Comparison of ENCODE assay signal across 31 cellular contexts in the genomic region with DNA sequence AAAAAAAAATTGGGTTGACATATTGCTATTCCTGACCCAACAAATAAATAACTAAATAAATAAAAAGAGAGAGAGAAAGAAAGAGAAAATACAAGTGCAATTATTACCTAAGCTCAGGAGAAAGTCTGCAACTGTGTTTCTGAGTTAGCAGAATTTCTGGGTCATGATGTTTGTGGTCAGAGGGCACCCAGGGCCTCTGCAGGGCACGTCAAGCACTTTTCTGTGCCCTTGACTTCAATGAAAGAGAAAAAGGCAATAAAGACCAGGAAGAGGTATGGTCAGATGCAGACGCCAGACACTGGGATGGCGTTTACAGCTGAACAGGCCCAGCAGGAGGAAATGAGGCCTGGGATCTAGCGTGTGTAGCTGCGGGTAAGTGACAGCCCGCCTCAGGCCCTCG.
"Had no signal": no experiment of that assay in that cellular context is flagged by ENCODE, and none has a peak within 500 bp of the region (broad histone marks: within the 10 kb centered on the region; RNA-seq: fewer than 3 reads in every experiment).

No MANE protein-coding gene starts in this region.

- H3K27me3 ChIP-seq: adrenal gland, ascending aorta, esophagus squamous epithelium, heart right ventricle, ovary, sigmoid colon, suprapubic skin, tibial artery had no signal

- H3K4me3 ChIP-seq: adrenal gland, ascending aorta, esophagus squamous epithelium, heart right ventricle, left ventricle myocardium inferior, lung, ovary, sigmoid colon, suprapubic skin, tibial artery had no signal

- H3K36me3 Mint-ChIP-seq: activated naive CD8-positive, alpha-beta T cell; natural killer cell had no signal

- H3K4me3 Mint-ChIP-seq: activated naive CD8-positive, alpha-beta T cell; dendritic cell treated with granulocyte-macrophage colony-stimulating factor and Interleukin-4, amounts not matched to agents 40 ng/mL and 50 ng/mL, for 4 days; natural killer cell; T-helper 2 cell treated with Interferon-gamma antibody and Interleukin-4, amounts not matched to agents 5 μg/mL and 100 μg/mL, for 36 hours had no signal

- H3K9me3 ChIP-seq: adrenal gland, ascending aorta, esophagus squamous epithelium, heart right ventricle, left ventricle myocardium inferior, ovary, sigmoid colon, suprapubic skin, tibial artery had no signal

- H3K27ac Mint-ChIP-seq: activated naive CD8-positive, alpha-beta T cell; dendritic cell treated with granulocyte-macrophage colony-stimulating factor and Interleukin-4, amounts not matched to agents 40 ng/mL and 50 ng/mL, for 4 days; natural killer cell; progenitor cell of endocrine pancreas; T-helper 2 cell treated with Interferon-gamma antibody and Interleukin-4, amounts not matched to agents 5 μg/mL and 100 μg/mL, for 36 hours had no signal

- H3K27me3 Mint-ChIP-seq: activated naive CD8-positive, alpha-beta T cell; dendritic cell treated with granulocyte-macrophage colony-stimulating factor and Interleukin-4, amounts not matched to agents 40 ng/mL and 50 ng/mL, for 4 days had no signal

- DNase-seq: activated CD4-positive, alpha-beta T cell treated with anti-CD3 and anti-CD28 coated beads for 4 hours; activated CD4-positive, alpha-beta T cell treated with anti-CD3 and anti-CD28 coated beads, Interleukin-2, amount 50 U/mL, for 4 hours; activated CD8-positive, alpha-beta memory T cell treated with anti-CD3 and anti-CD28 coated beads for 24 hours; activated effector memory CD4-positive, alpha-beta T cell treated with Interleukin-2 at 50 U/mL for 16 hours; activated naive CD4-positive, alpha-beta T cell treated with Interleukin-2 at 50 U/mL for 16 hours; adrenal gland; central memory CD4-positive, alpha-beta T cell; effector CD4-positive, alpha-beta T cell; esophagus squamous epithelium; foreskin melanocyte; heart right ventricle; left ventricle myocardium inferior; mesendoderm; natural killer cell; ovary; sigmoid colon; small intestine; stimulated activated CD4-positive, alpha-beta T cell treated with anti-CD3 and anti-CD28 coated beads, Interleukin-15, amount 100 ng/mL, for 24 hours; stimulated activated CD4-positive, alpha-beta T cell treated with anti-CD3 and anti-CD28 coated beads, Interleukin-2, amount 100 ng/mL, for 24 hours; stimulated activated naive CD4-positive, alpha-beta T cell; T-helper 1 cell; tibial artery had no signal

- H3K9me3 Mint-ChIP-seq: dendritic cell treated with granulocyte-macrophage colony-stimulating factor and Interleukin-4, amounts not matched to agents 40 ng/mL and 50 ng/mL, for 4 days; natural killer cell; T-helper 2 cell treated with Interferon-gamma antibody and Interleukin-4, amounts not matched to agents 5 μg/mL and 100 μg/mL, for 36 hours had no signal

- H3K27ac ChIP-seq: adrenal gland, ascending aorta, epithelial cell of prostate, esophagus squamous epithelium, heart right ventricle, left ventricle myocardium inferior, ovary, sigmoid colon, suprapubic skin, tibial artery had no signal

- FAIRE-seq: endometrium, small intestine had no signal

- H3K36me3 ChIP-seq: adrenal gland, ascending aorta, esophagus squamous epithelium, heart right ventricle, left ventricle myocardium inferior, ovary, sigmoid colon, suprapubic skin, tibial artery had no signal

- H3K4me1 ChIP-seq: adrenal gland, ascending aorta, esophagus squamous epithelium, left ventricle myocardium inferior, sigmoid colon, suprapubic skin, tibial artery had no signal

- H3K4me1 Mint-ChIP-seq: natural killer cell had no signal

- ATAC-seq: heart right ventricle, natural killer cell had no signal
